ENCODE assay signal across 1 cellular context in the genomic region with DNA sequence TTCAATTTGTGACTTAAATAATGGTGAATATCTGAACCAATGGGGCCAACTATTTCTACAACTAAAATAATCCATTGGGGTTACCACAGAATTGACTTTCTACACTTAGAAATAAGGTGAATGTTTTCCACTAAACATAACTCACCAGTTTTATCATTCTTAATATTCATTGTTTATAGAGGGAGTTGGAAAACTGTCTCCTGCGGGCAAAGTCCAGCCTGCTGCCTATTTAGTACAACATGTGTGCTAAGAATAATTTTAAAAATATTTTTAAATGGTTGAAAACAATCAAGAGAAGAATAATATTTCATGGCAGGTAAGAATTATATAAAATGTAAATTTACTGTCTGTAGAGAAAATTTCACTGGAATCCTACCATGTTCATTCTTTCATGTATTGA.
TF ChIP-seq lines count a peak whose summit lies in the region.

No MANE protein-coding gene starts in this region.

TF ChIP-seq in HepG2, 621 proteins besides CTCF, POLR2A, EP300 and RAD21 (continued from another document):
- no peak for TF ChIP-seq ZNF597 (CRISPR knock-in tag; IDR thresholded peaks at IDR 0.05)
